ENCODE assay signal across 19 cellular contexts in the genomic region with DNA sequence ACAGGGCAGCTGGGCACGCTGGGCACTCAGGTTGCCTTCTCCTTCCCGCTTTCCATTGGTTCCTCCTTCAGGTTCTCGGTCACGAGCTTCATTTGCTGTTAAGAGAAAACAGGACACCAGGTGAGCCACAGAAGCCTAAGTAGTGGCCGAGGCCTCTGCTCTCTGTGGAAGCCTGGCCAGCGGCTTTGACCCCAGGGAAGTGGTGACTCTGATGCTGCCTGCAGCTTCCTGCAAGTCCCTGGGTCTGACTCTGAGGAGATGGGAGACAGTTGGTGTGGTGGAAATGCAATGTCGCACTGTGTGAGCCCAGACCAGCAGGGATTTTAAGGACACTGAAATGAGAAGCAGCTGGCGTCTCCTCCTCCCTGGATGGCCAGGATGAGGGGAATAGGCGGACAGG.
A peak's percentile ranks its signal among the peaks of the same experiment; 100 is the strongest.
DNase-seq lines count a peak whose midpoint lies in the region; ATAC-seq and TF ChIP-seq lines count a peak whose summit lies in the region.
"Had no signal": no experiment of that assay in that cellular context is flagged by ENCODE, and none has a peak within 500 bp of the region (broad histone marks: within the 10 kb centered on the region; RNA-seq: fewer than 3 reads in every experiment).

No MANE protein-coding gene starts in this region.

- WGBS in stomach, 5 donors, result 72 to 78% (median 74%) methylated on average over 7 to 9 of the region's 9 CpGs

- TF ChIP-seq CTCF in endothelial cell (IDR thresholded peaks at IDR 0.05; ENCODE audit: unreplicated experiment) (no peak), left ventricle myocardium inferior (IDR thresholded peaks at IDR 0.05; ENCODE audit: borderline replicate concordance) (no peak), nephron progenitor cell (IDR thresholded peaks at IDR 0.05) (no peak), stomach (IDR thresholded peaks at IDR 0.05) (no peak)

- H3K9me3 Mint-ChIP-seq in endothelial cell (ENCODE audit: unreplicated experiment) (no peaks in the 10 kb centered on the region), nephron progenitor cell (no peaks in the 10 kb centered on the region), immature natural killer cell (no peaks in the 10 kb centered on the region)

- H3K27ac ChIP-seq in left ventricle myocardium inferior (replicated peaks) (peak overlapping the region; percentile 73), stomach (peak overlapping the region in 4 of 5 donors; percentile 9 to 68 (median 47))
- H3K27ac ChIP-seq: GM23248 had no signal

- peak overlapping the region; percentile 48 for H3K27ac Mint-ChIP-seq in endothelial cell (ENCODE audit: unreplicated experiment)
- peak overlapping the region; percentile 93 for H3K27ac Mint-ChIP-seq in nephron progenitor cell
- peak overlapping the region in 1 of 6 donors; percentile 85 for H3K27ac Mint-ChIP-seq in immature natural killer cell

- H3K4me3 Mint-ChIP-seq in endothelial cell (ENCODE audit: unreplicated experiment) (no peak overlapping the region), nephron progenitor cell (no peak overlapping the region), immature natural killer cell (no peak overlapping the region)

- no peak for DNase-seq in endothelial cell (ENCODE audit: low spot score)
- DNase-seq in left ventricle myocardium inferior, result no peak
- no peak for DNase-seq in nephron progenitor cell
- no peak for DNase-seq in stomach
- DNase-seq in MV-4-11 (lab: John Stamatoyannopoulos, UW), result no peak
- DNase-seq in activated gamma-delta T cell treated with Interleukin-2 at 50 U/mL for 16 hours, result no peak
- no peak for DNase-seq in immature natural killer cell
- DNase-seq: Calu3; CD4-positive, CD25-positive, alpha-beta regulatory T cell; DMS53; GM23248; KBM-7; NCI-H1417 treated with DMSO at 0.1 percent for 48 hours; NCI-H2029 treated with DMSO at 0.1 percent for 48 hours; NCI-H2171 treated with DMSO at 0.1 percent for 48 hours; NCI-H774; PC-3 had no signal

- H3K27me3 ChIP-seq in left ventricle myocardium inferior (ENCODE audit: low read depth) (no peaks in the 10 kb centered on the region), stomach (no peaks in the 10 kb centered on the region)

- TF ChIP-seq POLR2A in stomach (IDR thresholded peaks at IDR 0.05), result no peak

- H3K4me1 Mint-ChIP-seq in endothelial cell (ENCODE audit: unreplicated experiment), result no peaks in the 10 kb centered on the region
- H3K4me1 Mint-ChIP-seq in nephron progenitor cell, result peaks cover 26% of the 10 kb centered on the region
- H3K4me1 Mint-ChIP-seq in immature natural killer cell, result peaks cover 39 to 43% of the 10 kb centered on the region in 2 donors
- H3K4me1 Mint-ChIP-seq: CD4-positive, CD25-positive, alpha-beta regulatory T cell had no signal

- TF ChIP-seq EP300 in stomach (IDR thresholded peaks at IDR 0.05), result no peak

- H3K4me3 ChIP-seq in left ventricle myocardium inferior (no peak overlapping the region), stomach (peak overlapping the region in 1 of 4 donors; percentile 6)
- H3K4me3 ChIP-seq: GM23248 had no signal

- intact Hi-C loops in left ventricle myocardium inferior (cut with micrococcal nuclease), result no loop called here
- intact Hi-C loops in stomach (cut with DNase I; ENCODE audit: low total_unique reads), result no loop called here

- no peaks in the 10 kb centered on the region for H3K9me3 ChIP-seq in left ventricle myocardium inferior (replicated peaks)
- H3K9me3 ChIP-seq in stomach, result no peaks in the 10 kb centered on the region

- H3K36me3 Mint-ChIP-seq in endothelial cell (ENCODE audit: low read depth, unreplicated experiment) (peaks cover 21% of the 10 kb centered on the region), nephron progenitor cell (ENCODE audit: low read depth) (no peaks in the 10 kb centered on the region), immature natural killer cell (no peaks in the 10 kb centered on the region)

- peaks cover 19% of the 10 kb centered on the region for H3K27me3 Mint-ChIP-seq in endothelial cell (ENCODE audit: unreplicated experiment)
- peaks cover 2% of the 10 kb centered on the region for H3K27me3 Mint-ChIP-seq in nephron progenitor cell (ENCODE audit: low read depth, poor library complexity)
- H3K27me3 Mint-ChIP-seq in immature natural killer cell (ENCODE audit: low read depth in 3 of 3), result peaks cover 0 to 2% (median 2%) of the 10 kb centered on the region in 3 donors
- H3K27me3 Mint-ChIP-seq: CD4-positive, CD25-positive, alpha-beta regulatory T cell had no signal

- ATAC-seq in GM19463 (IDR thresholded peaks at IDR 0.05; ENCODE audit: unreplicated experiment), result no peak
- ATAC-seq: HCT116, PC-3 had no signal

- H3K4me1 ChIP-seq in left ventricle myocardium inferior (peaks cover 31% of the 10 kb centered on the region), stomach (peaks cover 14 to 18% (median 16%) of the 10 kb centered on the region in 4 donors)

- H3K36me3 ChIP-seq in left ventricle myocardium inferior (no peaks in the 10 kb centered on the region), stomach (peaks cover 0 to 13% (median 8%) of the 10 kb centered on the region in 4 donors)
